2 cellular contexts compared by ENCODE assay signal in the genomic region with DNA sequence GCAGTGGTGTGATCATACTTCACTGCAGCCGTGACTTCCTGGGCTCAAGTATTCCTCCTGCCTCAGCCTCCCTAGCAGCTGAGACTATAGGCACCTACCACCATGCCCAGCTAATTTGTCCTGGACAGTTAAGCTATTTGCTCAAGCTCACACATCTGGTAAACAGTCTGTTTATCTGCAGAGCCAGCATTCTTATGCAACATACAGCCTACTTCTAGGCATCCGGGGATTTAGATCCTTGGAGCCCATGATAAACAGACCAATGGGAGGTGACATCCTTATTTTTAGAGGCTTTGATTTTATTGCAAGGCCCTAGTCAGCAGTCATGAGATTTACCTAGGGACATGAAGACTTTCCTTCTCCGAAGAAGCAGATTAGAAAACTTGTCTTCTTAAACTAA.
TF ChIP-seq lines count a peak whose summit lies in the region.

No MANE protein-coding gene starts in this region.

TF ChIP-seq in IMR-90, 13 proteins besides CTCF, POLR2A, EP300 and RAD21:
- no peak for TF ChIP-seq MXI1 (IDR thresholded peaks at IDR 0.05; ENCODE audit: borderline replicate concordance, low read depth, low read length)
- no peak for TF ChIP-seq CEBPB (IDR thresholded peaks at IDR 0.05; ENCODE audit: low read depth, low read length)
- no peak for TF ChIP-seq SMC3 (IDR thresholded peaks at IDR 0.05; ENCODE audit: low read depth, low read length)
- no peak for TF ChIP-seq FOS (IDR thresholded peaks at IDR 0.05; ENCODE audit: low read depth, low read length)
- no peak for TF ChIP-seq RFX5 (IDR thresholded peaks at IDR 0.05; ENCODE audit: low read depth, low read length)

TF ChIP-seq in H1, 55 proteins besides CTCF, POLR2A, EP300 and RAD21:
- TF ChIP-seq POLR2AphosphoS5 (IDR thresholded peaks at IDR 0.05; ENCODE audit: low read depth, low read length) (no peak), HDAC6 (IDR thresholded peaks at IDR 0.05; ENCODE audit: low read depth, low read length) (no peak), CHD2 (IDR thresholded peaks at IDR 0.05; ENCODE audit: low read length) (no peak), KDM1A (IDR thresholded peaks at IDR 0.05; ENCODE audit: borderline replicate concordance, low read length) (no peak), NANOG (IDR thresholded peaks at IDR 0.05; ENCODE audit: insufficient read depth, low read depth, low read length, poor library complexity, severe bottlenecking) (no peak)
- TF ChIP-seq, protein P1, sequence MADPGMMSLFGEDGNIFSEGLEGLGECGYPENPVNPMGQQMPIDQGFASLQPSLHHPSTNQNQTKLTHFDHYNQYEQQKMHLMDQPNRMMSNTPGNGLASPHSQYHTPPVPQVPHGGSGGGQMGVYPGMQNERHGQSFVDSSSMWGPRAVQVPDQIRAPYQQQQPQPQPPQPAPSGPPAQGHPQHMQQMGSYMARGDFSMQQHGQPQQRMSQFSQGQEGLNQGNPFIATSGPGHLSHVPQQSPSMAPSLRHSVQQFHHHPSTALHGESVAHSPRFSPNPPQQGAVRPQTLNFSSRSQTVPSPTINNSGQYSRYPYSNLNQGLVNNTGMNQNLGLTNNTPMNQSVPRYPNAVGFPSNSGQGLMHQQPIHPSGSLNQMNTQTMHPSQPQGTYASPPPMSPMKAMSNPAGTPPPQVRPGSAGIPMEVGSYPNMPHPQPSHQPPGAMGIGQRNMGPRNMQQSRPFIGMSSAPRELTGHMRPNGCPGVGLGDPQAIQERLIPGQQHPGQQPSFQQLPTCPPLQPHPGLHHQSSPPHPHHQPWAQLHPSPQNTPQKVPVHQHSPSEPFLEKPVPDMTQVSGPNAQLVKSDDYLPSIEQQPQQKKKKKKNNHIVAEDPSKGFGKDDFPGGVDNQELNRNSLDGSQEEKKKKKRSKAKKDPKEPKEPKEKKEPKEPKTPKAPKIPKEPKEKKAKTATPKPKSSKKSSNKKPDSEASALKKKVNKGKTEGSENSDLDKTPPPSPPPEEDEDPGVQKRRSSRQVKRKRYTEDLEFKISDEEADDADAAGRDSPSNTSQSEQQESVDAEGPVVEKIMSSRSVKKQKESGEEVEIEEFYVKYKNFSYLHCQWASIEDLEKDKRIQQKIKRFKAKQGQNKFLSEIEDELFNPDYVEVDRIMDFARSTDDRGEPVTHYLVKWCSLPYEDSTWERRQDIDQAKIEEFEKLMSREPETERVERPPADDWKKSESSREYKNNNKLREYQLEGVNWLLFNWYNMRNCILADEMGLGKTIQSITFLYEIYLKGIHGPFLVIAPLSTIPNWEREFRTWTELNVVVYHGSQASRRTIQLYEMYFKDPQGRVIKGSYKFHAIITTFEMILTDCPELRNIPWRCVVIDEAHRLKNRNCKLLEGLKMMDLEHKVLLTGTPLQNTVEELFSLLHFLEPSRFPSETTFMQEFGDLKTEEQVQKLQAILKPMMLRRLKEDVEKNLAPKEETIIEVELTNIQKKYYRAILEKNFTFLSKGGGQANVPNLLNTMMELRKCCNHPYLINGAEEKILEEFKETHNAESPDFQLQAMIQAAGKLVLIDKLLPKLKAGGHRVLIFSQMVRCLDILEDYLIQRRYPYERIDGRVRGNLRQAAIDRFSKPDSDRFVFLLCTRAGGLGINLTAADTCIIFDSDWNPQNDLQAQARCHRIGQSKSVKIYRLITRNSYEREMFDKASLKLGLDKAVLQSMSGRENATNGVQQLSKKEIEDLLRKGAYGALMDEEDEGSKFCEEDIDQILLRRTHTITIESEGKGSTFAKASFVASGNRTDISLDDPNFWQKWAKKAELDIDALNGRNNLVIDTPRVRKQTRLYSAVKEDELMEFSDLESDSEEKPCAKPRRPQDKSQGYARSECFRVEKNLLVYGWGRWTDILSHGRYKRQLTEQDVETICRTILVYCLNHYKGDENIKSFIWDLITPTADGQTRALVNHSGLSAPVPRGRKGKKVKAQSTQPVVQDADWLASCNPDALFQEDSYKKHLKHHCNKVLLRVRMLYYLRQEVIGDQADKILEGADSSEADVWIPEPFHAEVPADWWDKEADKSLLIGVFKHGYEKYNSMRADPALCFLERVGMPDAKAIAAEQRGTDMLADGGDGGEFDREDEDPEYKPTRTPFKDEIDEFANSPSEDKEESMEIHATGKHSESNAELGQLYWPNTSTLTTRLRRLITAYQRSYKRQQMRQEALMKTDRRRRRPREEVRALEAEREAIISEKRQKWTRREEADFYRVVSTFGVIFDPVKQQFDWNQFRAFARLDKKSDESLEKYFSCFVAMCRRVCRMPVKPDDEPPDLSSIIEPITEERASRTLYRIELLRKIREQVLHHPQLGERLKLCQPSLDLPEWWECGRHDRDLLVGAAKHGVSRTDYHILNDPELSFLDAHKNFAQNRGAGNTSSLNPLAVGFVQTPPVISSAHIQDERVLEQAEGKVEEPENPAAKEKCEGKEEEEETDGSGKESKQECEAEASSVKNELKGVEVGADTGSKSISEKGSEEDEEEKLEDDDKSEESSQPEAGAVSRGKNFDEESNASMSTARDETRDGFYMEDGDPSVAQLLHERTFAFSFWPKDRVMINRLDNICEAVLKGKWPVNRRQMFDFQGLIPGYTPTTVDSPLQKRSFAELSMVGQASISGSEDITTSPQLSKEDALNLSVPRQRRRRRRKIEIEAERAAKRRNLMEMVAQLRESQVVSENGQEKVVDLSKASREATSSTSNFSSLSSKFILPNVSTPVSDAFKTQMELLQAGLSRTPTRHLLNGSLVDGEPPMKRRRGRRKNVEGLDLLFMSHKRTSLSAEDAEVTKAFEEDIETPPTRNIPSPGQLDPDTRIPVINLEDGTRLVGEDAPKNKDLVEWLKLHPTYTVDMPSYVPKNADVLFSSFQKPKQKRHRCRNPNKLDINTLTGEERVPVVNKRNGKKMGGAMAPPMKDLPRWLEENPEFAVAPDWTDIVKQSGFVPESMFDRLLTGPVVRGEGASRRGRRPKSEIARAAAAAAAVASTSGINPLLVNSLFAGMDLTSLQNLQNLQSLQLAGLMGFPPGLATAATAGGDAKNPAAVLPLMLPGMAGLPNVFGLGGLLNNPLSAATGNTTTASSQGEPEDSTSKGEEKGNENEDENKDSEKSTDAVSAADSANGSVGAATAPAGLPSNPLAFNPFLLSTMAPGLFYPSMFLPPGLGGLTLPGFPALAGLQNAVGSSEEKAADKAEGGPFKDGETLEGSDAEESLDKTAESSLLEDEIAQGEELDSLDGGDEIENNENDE (IDR thresholded peaks at IDR 0.05; ENCODE audit: insufficient replicate concordance, low read length), result no peak
